In the genomic region with DNA sequence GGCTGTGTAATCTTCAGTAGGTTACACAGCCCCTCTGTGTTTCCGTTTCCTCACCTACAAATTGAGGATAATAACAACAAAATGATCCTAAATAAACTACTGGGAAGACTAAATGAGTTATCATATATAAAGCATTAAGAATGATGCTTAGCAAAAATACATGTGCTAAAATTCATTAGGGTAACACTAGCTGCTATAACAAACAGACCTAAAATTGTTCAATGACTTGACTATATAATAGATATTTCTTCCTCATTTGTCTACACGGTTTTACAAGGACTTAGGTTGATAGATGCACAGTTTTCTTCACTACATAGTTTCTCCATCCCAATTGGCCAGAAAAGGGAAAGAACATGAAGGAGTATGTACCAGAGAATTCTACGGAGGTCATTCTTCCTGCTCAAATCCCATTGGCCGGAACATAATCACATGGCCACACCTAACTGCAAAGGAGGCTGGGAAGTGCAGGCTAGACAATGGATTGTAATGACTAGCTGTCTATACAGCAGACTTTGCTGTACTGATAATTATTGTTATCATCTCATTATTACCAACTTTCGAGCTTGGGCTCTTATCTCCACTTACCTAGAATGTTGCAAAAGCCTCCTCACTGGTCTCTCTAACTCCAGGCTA, we compare ENCODE assay signal across 25 cellular contexts.
DNase-seq lines count a peak whose midpoint lies in the region; ATAC-seq and TF ChIP-seq lines count a peak whose summit lies in the region.
"Had no signal": no experiment of that assay in that cellular context is flagged by ENCODE, and none has a peak within 500 bp of the region (broad histone marks: within the 10 kb centered on the region; RNA-seq: fewer than 3 reads in every experiment).

No MANE protein-coding gene starts in this region.

- no peaks in the 10 kb centered on the region for H3K4me1 Mint-ChIP-seq in GM23338
- H3K4me1 Mint-ChIP-seq in activated CD4-positive, alpha-beta memory T cell treated with anti-CD3 and anti-CD28 coated beads, Interleukin-2, amount 10 ng/mL, durations not matched to agents 7 days and 5 days, result no peaks in the 10 kb centered on the region
- H3K4me1 Mint-ChIP-seq: B cell; CD8-positive, alpha-beta memory T cell had no signal

- H3K79me2 ChIP-seq in GM23338 (replicated peaks; ENCODE audit: insufficient read depth) (no peaks in the 10 kb centered on the region), SK-N-SH (ENCODE audit: insufficient read depth) (no peaks in the 10 kb centered on the region)

- CTCF ChIA-PET in activated CD4-positive, alpha-beta memory T cell treated with anti-CD3 and anti-CD28 coated beads, Interleukin-2, amount 10 ng/mL, durations not matched to agents 7 days and 5 days (lab: Charles Lee), result interaction anchor here (0.6 kb wide), 1 partner anchor 228 kb away, joined by 3 read pairs; no protein-coding TSS in a partner anchor
- CTCF ChIA-PET in SK-N-SH (lab: Yijun Ruan, JAX), result interaction anchor here (1.2 kb wide), 1 partner anchor 128 kb away, joined by 4 read pairs; no protein-coding TSS in a partner anchor

- H2AK5ac ChIP-seq in neuronal stem cell (ENCODE audit: low read depth, low read length), result no peak overlapping the region

- H3K4me3 ChIP-seq in GM23338, result no peak overlapping the region
- no peak overlapping the region for H3K4me3 ChIP-seq in neuronal stem cell (ENCODE audit: low read length in 2 of 2)
- no peak overlapping the region for H3K4me3 ChIP-seq in transverse colon
- H3K4me3 ChIP-seq in SK-N-SH (ENCODE audit: low read depth in 2 of 2, low read length in 1 of 2), result no peak overlapping the region
- no peak overlapping the region for H3K4me3 ChIP-seq in effector memory CD4-positive, alpha-beta T cell (ENCODE audit: insufficient read depth, low read depth, low read length, poor library complexity, severe bottlenecking)
- H3K4me3 ChIP-seq: GM23248, SJSA1 had no signal

- 0 out of 2 replicates have a peak, but pooled peaks cover 3% of the 10 kb centered on the region for H3K9me2 ChIP-seq in GM23338 (ENCODE audit: insufficient read depth)
- no peaks in the 10 kb centered on the region for H3K9me2 ChIP-seq in SK-N-SH

- intact Hi-C loops in transverse colon (cut with DNase I; ENCODE audit: low total_unique reads), result no loop called here

- H2AFZ ChIP-seq in GM23338 (0 out of 2 replicates have a peak overlapping the region, but pooled peaks have one; percentile 49), neuronal stem cell (ENCODE audit: low read length) (no peak overlapping the region), SK-N-SH (ENCODE audit: low read depth) (no peak overlapping the region)
- H2AFZ ChIP-seq: GM23248 had no signal

- no peak overlapping the region for H3K14ac ChIP-seq in neuronal stem cell (ENCODE audit: low read length)

- no peak overlapping the region for H3K4me2 ChIP-seq in GM23338
- H3K4me2 ChIP-seq in neuronal stem cell (ENCODE audit: insufficient read depth, low read length, poor library complexity, severe bottlenecking), result no peak overlapping the region
- H3K4me2 ChIP-seq in SK-N-SH, result no peak overlapping the region

- no peak overlapping the region for H3K4ac ChIP-seq in neuronal stem cell (ENCODE audit: low read length)

- POLR2A ChIA-PET in activated CD4-positive, alpha-beta memory T cell treated with anti-CD3 and anti-CD28 coated beads, Interleukin-2, amount 10 ng/mL, durations not matched to agents 7 days and 5 days (lab: Charles Lee), result no interaction called here
- POLR2A ChIA-PET in SK-N-SH (lab: Yijun Ruan, JAX), result no interaction called here

- peaks cover 2% of the 10 kb centered on the region for H3K27me3 Mint-ChIP-seq in GM23338 (ENCODE audit: insufficient read depth, low read depth, poor library complexity)
- H3K27me3 Mint-ChIP-seq in activated CD4-positive, alpha-beta memory T cell treated with anti-CD3 and anti-CD28 coated beads, Interleukin-2, amount 10 ng/mL, durations not matched to agents 7 days and 5 days, result peaks cover 17% of the 10 kb centered on the region
- H3K27me3 Mint-ChIP-seq: B cell had no signal

- peak overlapping the region; percentile 89 for H2BK15ac ChIP-seq in neuronal stem cell (ENCODE audit: low read length)

- H4K8ac ChIP-seq in neuronal stem cell (ENCODE audit: low read depth, low read length), result no peak overlapping the region

- no peak overlapping the region for H2BK120ac ChIP-seq in neuronal stem cell (ENCODE audit: low read depth, low read length)

- no peak overlapping the region for H2BK12ac ChIP-seq in neuronal stem cell (ENCODE audit: low read length)

- TF ChIP-seq CTCF in GM23338 (conservative IDR thresholded peaks at IDR 0.05; ENCODE audit: low read depth in 2 of 2) (no peak), VCaP (conservative IDR thresholded peaks at IDR 0.05) (no peak), transverse colon (IDR thresholded peaks at IDR 0.05) (no peak), SK-N-SH (IDR thresholded peaks at IDR 0.05) (no peak)

- H3K4me3 Mint-ChIP-seq in GM23338, result no peak overlapping the region
- H3K4me3 Mint-ChIP-seq in activated CD4-positive, alpha-beta memory T cell treated with anti-CD3 and anti-CD28 coated beads, Interleukin-2, amount 10 ng/mL, durations not matched to agents 7 days and 5 days, result no peak overlapping the region
- H3K4me3 Mint-ChIP-seq: B cell; CD14-positive monocyte; CD8-positive, alpha-beta memory T cell; H9 had no signal

- H3K36me3 Mint-ChIP-seq in GM23338 (ENCODE audit: low read depth), result peaks cover 4% of the 10 kb centered on the region; the same call in 2 of the 3 replicates
- no peaks in the 10 kb centered on the region for H3K36me3 Mint-ChIP-seq in activated CD4-positive, alpha-beta memory T cell treated with anti-CD3 and anti-CD28 coated beads, Interleukin-2, amount 10 ng/mL, durations not matched to agents 7 days and 5 days (ENCODE audit: low read depth)
- H3K36me3 Mint-ChIP-seq: CD14-positive monocyte; CD8-positive, alpha-beta memory T cell had no signal

- H3K9ac ChIP-seq in neuronal stem cell (ENCODE audit: low read depth, low read length, poor library complexity), result no peak overlapping the region
- H3K9ac ChIP-seq in SK-N-SH, result no peak overlapping the region
- H3K9ac ChIP-seq: GM23248 had no signal

- no peaks in the 10 kb centered on the region for H3K79me1 ChIP-seq in neuronal stem cell (ENCODE audit: low read depth, low read length)

- H4K20me1 ChIP-seq in GM23338 (replicated peaks; ENCODE audit: insufficient read depth) (no peaks in the 10 kb centered on the region), SK-N-SH (ENCODE audit: insufficient read depth) (no peaks in the 10 kb centered on the region)

- H3K36me3 ChIP-seq in GM23338 (ENCODE audit: insufficient read depth) (no peaks in the 10 kb centered on the region), neuronal stem cell (replicated peaks in 1 of 2; ENCODE audit: control insufficient read depth in 2 of 2, insufficient read depth in 2 of 2, low read length in 2 of 2) (no peaks in the 10 kb centered on the region), transverse colon (no peaks in the 10 kb centered on the region), SK-N-SH (replicated peaks in 1 of 2; ENCODE audit: control insufficient read depth in 1 of 2, insufficient read depth in 2 of 2, low read length in 1 of 2) (no peaks in the 10 kb centered on the region)
- no peaks in the 10 kb centered on the region for H3K36me3 ChIP-seq in effector memory CD4-positive, alpha-beta T cell (ENCODE audit: control insufficient read depth, insufficient read depth, low read length)
- H3K36me3 ChIP-seq: SJSA1 had no signal

- H3K18ac ChIP-seq in neuronal stem cell (ENCODE audit: low read length), result no peak overlapping the region

- no peak overlapping the region for H3K27ac Mint-ChIP-seq in GM23338
- H3K27ac Mint-ChIP-seq in activated CD4-positive, alpha-beta memory T cell treated with anti-CD3 and anti-CD28 coated beads, Interleukin-2, amount 10 ng/mL, durations not matched to agents 7 days and 5 days, result no peak overlapping the region
- H3K27ac Mint-ChIP-seq: B cell; CD14-positive monocyte; CD8-positive, alpha-beta memory T cell; H9 had no signal

- TF ChIP-seq EP300 in transverse colon (IDR thresholded peaks at IDR 0.05; ENCODE audit: low read depth) (no peak), SK-N-SH (IDR thresholded peaks at IDR 0.05; ENCODE audit: borderline replicate concordance in 1 of 2, low read depth in 1 of 2, low read length in 1 of 2) (no peak)

- TF ChIP-seq RAD21 in SK-N-SH (IDR thresholded peaks at IDR 0.05; ENCODE audit: low read length), result no peak

- H3K27me3 ChIP-seq in GM23338 (ENCODE audit: insufficient read depth) (no peaks in the 10 kb centered on the region), neuronal stem cell (ENCODE audit: control insufficient read depth in 3 of 3, insufficient read depth in 3 of 3, low read depth in 1 of 3, low read length in 3 of 3) (no peaks in the 10 kb centered on the region), transverse colon (no peaks in the 10 kb centered on the region), SK-N-SH (ENCODE audit: insufficient read depth) (no peaks in the 10 kb centered on the region)
- no peaks in the 10 kb centered on the region for H3K27me3 ChIP-seq in effector memory CD4-positive, alpha-beta T cell (replicated peaks; ENCODE audit: control insufficient read depth, insufficient read depth, low read length, poor library complexity, severe bottlenecking)
- H3K27me3 ChIP-seq: SJSA1 had no signal

- DNase-seq in GM23338 (ENCODE audit: low spot score) (no peak), neuronal stem cell (ENCODE audit: low spot score) (no peak), transverse colon (no peak), NCI-H226 (no peak), SK-N-SH (no peak)
- no peak for DNase-seq in activated CD4-positive, alpha-beta memory T cell treated with anti-CD3 and anti-CD28 coated beads, Interleukin-2, amount 10 ng/mL, durations not matched to agents 7 days and 5 days
- DNase-seq in effector memory CD4-positive, alpha-beta T cell, result no peak
- DNase-seq: Calu3; CD8-positive, alpha-beta memory T cell; DMS79 treated with DMSO at 0.1 percent for 48 hours; H9; Kasumi-1; NCI-H1105; NCI-H2107; NCI-H446 treated with DMSO at 0.1 percent for 48 hours; NCI-H82; NK-92 treated with Interleukin-12 subunit alpha and Interleukin-12 subunit beta, amount 100 ng/mL, for 24 hours; Right ventricle myocardium superior; RPMI8226 had no signal

- H2BK5ac ChIP-seq in neuronal stem cell (ENCODE audit: low read length), result no peak overlapping the region

- peaks cover 2 to 9% of the 10 kb centered on the region in 2 donors for H3K9me3 ChIP-seq in neuronal stem cell (replicated peaks in 1 of 2; ENCODE audit: control insufficient read depth in 2 of 2, insufficient read depth in 1 of 2, low read depth in 1 of 2, low read length in 2 of 2)
- H3K9me3 ChIP-seq in transverse colon, result peaks cover 0 to 3% of the 10 kb centered on the region in 2 donors
- H3K9me3 ChIP-seq in SK-N-SH, result no peaks in the 10 kb centered on the region
- no peaks in the 10 kb centered on the region for H3K9me3 ChIP-seq in effector memory CD4-positive, alpha-beta T cell (ENCODE audit: control insufficient read depth, low read length)
- H3K9me3 ChIP-seq: SJSA1 had no signal

- H4K91ac ChIP-seq in neuronal stem cell (ENCODE audit: low read depth, low read length, poor library complexity), result no peak overlapping the region

- no peaks in the 10 kb centered on the region for H3K4me1 ChIP-seq in GM23338 (ENCODE audit: insufficient read depth)
- no peaks in the 10 kb centered on the region for H3K4me1 ChIP-seq in neuronal stem cell (ENCODE audit: control insufficient read depth in 2 of 2, insufficient read depth in 1 of 2, low read depth in 1 of 2, low read length in 2 of 2)
- H3K4me1 ChIP-seq in transverse colon, result peaks cover 12 to 54% (median 28%) of the 10 kb centered on the region in 4 donors
- H3K4me1 ChIP-seq in SK-N-SH (ENCODE audit: control insufficient read depth in 1 of 2, insufficient read depth in 2 of 2, low read depth in 1 of 2, low read length in 1 of 2), result no peaks in the 10 kb centered on the region
- H3K4me1 ChIP-seq in effector memory CD4-positive, alpha-beta T cell (ENCODE audit: control insufficient read depth, insufficient read depth, low read length, poor library complexity, severe bottlenecking), result no peaks in the 10 kb centered on the region
- H3K4me1 ChIP-seq: SJSA1 had no signal

- H3F3A ChIP-seq in GM23338 (replicated peaks; ENCODE audit: low read depth) (no peaks in the 10 kb centered on the region), SK-N-SH (replicated peaks; ENCODE audit: insufficient read depth) (no peaks in the 10 kb centered on the region)

- in situ Hi-C loops in transverse colon (cut with MboI; ENCODE audit: low pct_ligation_motif_present in 1 of 4, low pct_unique_long_range_greater_than_20kb in 1 of 4, low sequenced_read_pairs in 3 of 4), result no loop called here

- H3K27ac ChIP-seq in GM23338 (ENCODE audit: low read depth) (no peak overlapping the region), VCaP (peak overlapping the region; percentile 88), neuronal stem cell (replicated peaks; ENCODE audit: low read length) (no peak overlapping the region), transverse colon (peak overlapping the region in 3 of 4 donors; percentile 19 to 54 (median 48)), SK-N-SH (ENCODE audit: low read depth in 2 of 2, low read length in 1 of 2) (no peak overlapping the region)
- no peak overlapping the region for H3K27ac ChIP-seq in effector memory CD4-positive, alpha-beta T cell (ENCODE audit: insufficient read depth, low read length, poor library complexity, severe bottlenecking)
- H3K27ac ChIP-seq: GM23248, HL-60, SJSA1 had no signal

- no peak for ATAC-seq in GM23338

- H3K23ac ChIP-seq in neuronal stem cell (ENCODE audit: low read depth, low read length, poor library complexity), result no peak overlapping the region

- peaks cover 20% of the 10 kb centered on the region for H3K9me3 Mint-ChIP-seq in GM23338
- H3K9me3 Mint-ChIP-seq in activated CD4-positive, alpha-beta memory T cell treated with anti-CD3 and anti-CD28 coated beads, Interleukin-2, amount 10 ng/mL, durations not matched to agents 7 days and 5 days, result peaks cover 5% of the 10 kb centered on the region

- no peak for TF ChIP-seq POLR2A in transverse colon (IDR thresholded peaks at IDR 0.05)

- no CpG with 5 or more reads among the region's 5 CpGs for WGBS in neuronal stem cell (ENCODE audit: extremely low coverage in 2 of 2, insufficient read length in 2 of 2, insufficient replicate concordance in 1 of 2), 2 donors
- 89 to 92% methylated on average over 5 of the region's 5 CpGs for WGBS in transverse colon (ENCODE audit: low coverage in 1 of 2), 2 donors
- WGBS in SK-N-SH (ENCODE audit: low lambda C conversion rate), result 78% methylated on average over 5 of the region's 5 CpGs

Comparison
In these comparisons a context has a peak if more than half of its experiments do, and no peak if none do; other contexts are left out.
1. H3K27ac ChIP-seq: peak in VCaP (single experiment) and transverse colon (3 of 4); none in GM23338 (single experiment), neuronal stem cell (single experiment), SK-N-SH (0 of 2) and effector memory CD4-positive, alpha-beta T cell (single experiment).